8 cellular contexts compared by ENCODE assay signal in genomic region chr16:29201296-29202024, GRCh38.
DNase-seq lines count a peak whose midpoint lies in the region; ATAC-seq and TF ChIP-seq lines count a peak whose summit lies in the region.
"Not testable (repeated sequence)": the region's sequence is repeated elsewhere in the genome, so short reads cannot be mapped to it uniquely, and the experiment has no call there.

No MANE protein-coding gene starts in this region.

- not testable (repeated sequence) for H3K27me3 ChIP-seq in gastrocnemius medialis, vagina

- not testable (repeated sequence) for H3K9me3 ChIP-seq in gastrocnemius medialis, vagina

- H3K27ac ChIP-seq in gastrocnemius medialis = peak overlapping the region in 2 of 4 donors; percentile 0 to 9
- H3K27ac ChIP-seq in vagina = peak overlapping the region; percentile 93

- H3K27ac Mint-ChIP-seq in HFFc6 = not testable (repeated sequence)
- H3K27ac Mint-ChIP-seq in chondrocyte (ENCODE audit: unreplicated experiment) = peak overlapping the region; percentile 63
- peak overlapping the region; percentile 62 for H3K27ac Mint-ChIP-seq in glutamatergic neuron (ENCODE audit: unreplicated experiment)
- peak overlapping the region; percentile 72 to 99 (median 93) for H3K27ac Mint-ChIP-seq in nephron

- not testable (repeated sequence) for ATAC-seq in SK-N-SH treated with all-trans-retinoic acid at 6 μM for 48 hours, left lobe of liver
- peak; percentile 27 to 53 for ATAC-seq in gastrocnemius medialis

- TF ChIP-seq POLR2A in gastrocnemius medialis (IDR thresholded peaks at IDR 0.05); vagina (IDR thresholded peaks at IDR 0.05): not testable (repeated sequence)

- H3K4me3 ChIP-seq in gastrocnemius medialis, vagina: not testable (repeated sequence)

- DNase-seq in HFFc6; chondrocyte (ENCODE audit: low spot score); glutamatergic neuron: not testable (repeated sequence)
- peak; percentile 45 for DNase-seq in left lobe of liver (ENCODE audit: low spot score)
- peak in 1 of 2 donors; percentile 54 for DNase-seq in gastrocnemius medialis
- peak; percentile 70 to 93 for DNase-seq in vagina (ENCODE audit: extremely low spot score in 2 of 2)

- intact Hi-C loops in gastrocnemius medialis (cut with DNase I; ENCODE audit: low total_unique reads); vagina (cut with DNase I): not testable (repeated sequence)

- TF ChIP-seq CTCF in HFFc6 (IDR thresholded peaks at IDR 0.05); chondrocyte (IDR thresholded peaks at IDR 0.05); glutamatergic neuron (IDR thresholded peaks at IDR 0.05; ENCODE audit: partially characterized antibody, unreplicated experiment); nephron (IDR thresholded peaks at IDR 0.05; ENCODE audit: unreplicated experiment in 3 of 3); gastrocnemius medialis (IDR thresholded peaks at IDR 0.05 in 4 of 5, conservative IDR thresholded peaks at IDR 0.05 in 1 of 5); vagina (IDR thresholded peaks at IDR 0.05): not testable (repeated sequence)

- in situ Hi-C loops in gastrocnemius medialis (cut with MboI; ENCODE audit: low sequenced_read_pairs in 4 of 4) = not testable (repeated sequence)

- peak overlapping the region; percentile 15; the same call in 1 of the 2 replicates for H3K4me3 Mint-ChIP-seq in HFFc6
- not testable (repeated sequence) for H3K4me3 Mint-ChIP-seq in chondrocyte (ENCODE audit: unreplicated experiment); glutamatergic neuron (ENCODE audit: unreplicated experiment)
- H3K4me3 Mint-ChIP-seq in nephron = peak overlapping the region in 1 of 3 experiments; percentile 21

- not testable (repeated sequence) for H3K36me3 ChIP-seq in gastrocnemius medialis, vagina

- not testable (repeated sequence) for H3K4me1 ChIP-seq in gastrocnemius medialis
- peaks cover 38% of the 10 kb centered on the region for H3K4me1 ChIP-seq in vagina

- not testable (repeated sequence) for H3K36me3 Mint-ChIP-seq in HFFc6 (ENCODE audit: low read depth); chondrocyte (ENCODE audit: low read depth); glutamatergic neuron (ENCODE audit: unreplicated experiment); nephron (ENCODE audit: low read depth)

- peaks cover 11% of the 10 kb centered on the region for H3K9me3 Mint-ChIP-seq in HFFc6
- H3K9me3 Mint-ChIP-seq in chondrocyte (ENCODE audit: low read depth); glutamatergic neuron (ENCODE audit: unreplicated experiment); nephron: not testable (repeated sequence)

- H3K27me3 Mint-ChIP-seq in HFFc6 (ENCODE audit: insufficient read depth); chondrocyte (ENCODE audit: low read depth); glutamatergic neuron (ENCODE audit: unreplicated experiment); nephron (ENCODE audit: low read depth): not testable (repeated sequence)

- H3K4me1 Mint-ChIP-seq in HFFc6 (ENCODE audit: low read depth) (peaks cover 39% of the 10 kb centered on the region), chondrocyte (ENCODE audit: low read depth) (peaks cover 40% of the 10 kb centered on the region), nephron (peaks cover 48% of the 10 kb centered on the region)
- not testable (repeated sequence) for H3K4me1 Mint-ChIP-seq in glutamatergic neuron (ENCODE audit: low read depth, unreplicated experiment)

TF ChIP-seq in SK-N-SH treated with all-trans-retinoic acid at 6 μM for 48 hours, 23 proteins besides CTCF, POLR2A, EP300 and RAD21:
- 0 out of 2 replicates have a peak, but pooled peaks have one; percentile 18 for TF ChIP-seq PATZ1 (CRISPR knock-in tag; IDR thresholded peaks at IDR 0.05; ENCODE audit: borderline replicate concordance)
- peak; percentile 12; the same call in 1 of the 2 replicates for TF ChIP-seq TCF4 (CRISPR knock-in tag; IDR thresholded peaks at IDR 0.05; ENCODE audit: borderline replicate concordance)
